Comparison of ENCODE assay signal across 8 cellular contexts in genomic region chr12:15788266-15789214, GRCh38. TPM values are rescaled to one million over a fixed set of nuclear protein-coding genes. Genes with fewer than 3 reads are reported as not detected.
DNase-seq lines count a peak whose midpoint lies in the region; ATAC-seq lines count a peak whose summit lies in the region.

No MANE protein-coding gene starts in this region.

- H3K9me3 ChIP-seq in BLaER1 treated with 17β-estradiol and CSF1 and Interleukin-3, amounts not matched to agents 10 nM and 100 nM (replicated peaks in 1 of 11) = peaks cover 0 to 5% (median 0%) of the 10 kb centered on the region in 11 experiments; a peak in 1 of 22 replicates
- H3K9me3 ChIP-seq in trophoblast cell (ENCODE audit: insufficient read depth, low read depth, low read length) = no peaks in the 10 kb centered on the region

- H3K27me3 ChIP-seq in BLaER1 treated with 17β-estradiol and CSF1 and Interleukin-3, amounts not matched to agents 10 nM and 100 nM = peaks cover 7 to 33% (median 24%) of the 10 kb centered on the region in 11 experiments; a peak in 21 of 22 replicates
- no peaks in the 10 kb centered on the region for H3K27me3 ChIP-seq in trophoblast cell (ENCODE audit: insufficient read depth, low read length)

- peak overlapping the region in 10 of 11 experiments; percentile 33 to 73 (median 47); a peak in 14 of 22 replicates for H3K27ac ChIP-seq in BLaER1 treated with 17β-estradiol and CSF1 and Interleukin-3, amounts not matched to agents 10 nM and 100 nM
- H3K27ac ChIP-seq in adipose tissue (ENCODE audit: low read depth, low read length) = peak overlapping the region; percentile 31
- peak overlapping the region; percentile 23 for H3K27ac ChIP-seq in trophoblast cell (ENCODE audit: low read depth, low read length)

- peak overlapping the region; percentile 87 to 99 (median 98) for H3K4me2 ChIP-seq in BLaER1 treated with 17β-estradiol and CSF1 and Interleukin-3, amounts not matched to agents 10 nM and 100 nM
- H3K4me2 ChIP-seq in trophoblast cell (ENCODE audit: low read length) = peak overlapping the region; percentile 95

- H3K4ac ChIP-seq in trophoblast cell (ENCODE audit: low read depth, low read length) = peak overlapping the region; percentile 51

- peak overlapping the region; percentile 70 for H3K18ac ChIP-seq in trophoblast cell (ENCODE audit: low read length)

- peak overlapping the region; percentile 43 for H2BK5ac ChIP-seq in trophoblast cell (ENCODE audit: low read depth, low read length, poor library complexity)

- H4K20me1 ChIP-seq in BLaER1 treated with 17β-estradiol and CSF1 and Interleukin-3, amounts not matched to agents 10 nM and 100 nM = peaks cover 0 to 27% (median 0%) of the 10 kb centered on the region in 11 experiments; a peak in 2 of 22 replicates

- peak; percentile 43 for ATAC-seq in GM19035 (IDR thresholded peaks at IDR 0.05; ENCODE audit: unreplicated experiment)
- peak; percentile 31 for ATAC-seq in HG03139 (IDR thresholded peaks at IDR 0.05; ENCODE audit: unreplicated experiment)
- peak; percentile 51 for ATAC-seq in left ventricle myocardium superior

- no peak overlapping the region for H3K23ac ChIP-seq in trophoblast cell (ENCODE audit: low read length)

- peaks cover 6% of the 10 kb centered on the region for H3K79me2 ChIP-seq in trophoblast cell (ENCODE audit: control insufficient read depth, insufficient read depth, low read length, poor library complexity)

- H4K8ac ChIP-seq in trophoblast cell (ENCODE audit: low read depth, low read length) = peak overlapping the region; percentile 71

- peak; percentile 73 for DNase-seq in NCI-H69 (lab: John Stamatoyannopoulos, UW)
- peak; percentile 70 for DNase-seq in left ventricle myocardium superior
- peak; percentile 20 to 42 for DNase-seq in trophoblast cell
- DNase-seq in activated effector memory CD4-positive, alpha-beta T cell treated with anti-CD3 and anti-CD28 coated beads, Interleukin-2, amount 50 U/mL, for 16 hours = no peak

- 0 to 1% (median 1%) methylated on average over 62 to 63 of the region's 63 CpGs for WGBS in adipose tissue, 3 donors
- WGBS in trophoblast cell (ENCODE audit: extremely low coverage, insufficient coverage, insufficient read length) = no CpG with 5 or more reads among the region's 63 CpGs

- intact Hi-C loops in left ventricle myocardium superior (cut with micrococcal nuclease) = no loop called here

- H2BK12ac ChIP-seq in trophoblast cell (ENCODE audit: low read length) = no peak overlapping the region

- H4K12ac ChIP-seq in trophoblast cell (ENCODE audit: low read depth, low read length) = no peak overlapping the region

- H3K9ac ChIP-seq in BLaER1 treated with 17β-estradiol and CSF1 and Interleukin-3, amounts not matched to agents 10 nM and 100 nM = peak overlapping the region; percentile 65 to 93 (median 76)
- H3K9ac ChIP-seq in trophoblast cell (ENCODE audit: low read length) = peak overlapping the region; percentile 42

- H3K4me3 ChIP-seq in BLaER1 treated with 17β-estradiol and CSF1 and Interleukin-3, amounts not matched to agents 10 nM and 100 nM = peak overlapping the region; percentile 55 to 75 (median 67)
- peak overlapping the region; percentile 76 for H3K4me3 ChIP-seq in trophoblast cell (ENCODE audit: low read depth, low read length)

- H3K36me3 ChIP-seq in BLaER1 treated with 17β-estradiol and CSF1 and Interleukin-3, amounts not matched to agents 10 nM and 100 nM = peaks cover 0 to 9% (median 0%) of the 10 kb centered on the region in 11 experiments; a peak in 1 of 22 replicates
- no peaks in the 10 kb centered on the region for H3K36me3 ChIP-seq in trophoblast cell (ENCODE audit: control insufficient read depth in 1 of 2, insufficient read depth in 2 of 2, low read length in 2 of 2)

- peaks cover 12% of the 10 kb centered on the region for H3K79me1 ChIP-seq in trophoblast cell (ENCODE audit: low read length)

- no peak overlapping the region for H2AK5ac ChIP-seq in trophoblast cell (ENCODE audit: low read length)

- H3K14ac ChIP-seq in trophoblast cell (ENCODE audit: low read length) = no peak overlapping the region

- H4K91ac ChIP-seq in trophoblast cell (ENCODE audit: low read depth, low read length) = peak overlapping the region; percentile 58

- H2AFZ ChIP-seq in trophoblast cell (ENCODE audit: insufficient read depth, low read length, poor library complexity) = peak overlapping the region; percentile 81

- peak overlapping the region; percentile 88 for H2BK120ac ChIP-seq in trophoblast cell (ENCODE audit: insufficient read depth, low read length, poor library complexity)

- H3K4me1 ChIP-seq in BLaER1 treated with 17β-estradiol and CSF1 and Interleukin-3, amounts not matched to agents 10 nM and 100 nM = peaks cover 7 to 19% (median 10%) of the 10 kb centered on the region in 10 experiments
- peaks cover 0 to 5% of the 10 kb centered on the region in 2 experiments for H3K4me1 ChIP-seq in trophoblast cell (ENCODE audit: control insufficient read depth in 1 of 2, insufficient read depth in 2 of 2, low read length in 2 of 2)

RNA-seq across cellular contexts. Expression of gene EPS8, which starts 0.6 kb away (rescaled TPM):
- 10 to 100 TPM; 10.1 to 71.5 (median 56.7) TPM for polyA plus RNA-seq in adipose tissue
- 20.7 TPM for total RNA-seq in left ventricle myocardium superior
- polyA plus RNA-seq in trophoblast cell (2013) = 9.0 and 9.8 TPM in 2 replicates
